ENCODE assay signal across 14 cellular contexts in the genomic region with DNA sequence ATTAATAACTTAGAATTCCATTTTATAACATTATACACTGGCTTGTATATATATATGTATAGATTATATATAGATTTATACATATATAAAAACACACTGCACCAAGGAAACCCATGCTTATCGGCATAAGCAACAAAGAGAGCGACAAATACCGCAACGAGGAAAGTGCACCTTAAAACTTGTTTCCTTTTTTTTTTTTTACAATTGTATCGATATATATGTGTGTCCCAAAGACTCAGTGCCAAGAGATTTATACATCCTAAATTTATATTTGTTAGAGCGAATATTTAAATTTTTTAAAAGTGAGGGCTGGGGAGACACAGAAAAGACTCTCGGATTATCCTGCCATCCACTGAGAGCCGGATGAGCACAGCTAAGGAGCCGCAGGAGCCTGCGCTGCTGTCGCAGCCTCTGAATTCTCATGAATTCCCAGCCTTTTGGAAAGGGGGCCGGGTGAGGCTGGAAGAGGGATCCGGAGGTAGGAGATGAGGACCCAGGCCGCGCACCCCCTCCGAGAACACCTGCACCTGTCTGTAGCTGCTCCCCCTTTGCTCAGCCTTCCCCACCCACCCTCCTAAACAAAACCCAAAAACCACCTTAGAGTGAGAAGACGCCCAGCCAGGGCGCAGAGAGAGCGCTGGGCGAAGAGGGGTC. TPM values are rescaled to one million over a fixed set of nuclear protein-coding genes. Genes with fewer than 3 reads are reported as not detected.
A peak's percentile ranks its signal among the peaks of the same experiment; 100 is the strongest.
DNase-seq lines count a peak whose midpoint lies in the region; ATAC-seq and TF ChIP-seq lines count a peak whose summit lies in the region.
"Had no signal": no experiment of that assay in that cellular context is flagged by ENCODE, and none has a peak within 500 bp of the region (broad histone marks: within the 10 kb centered on the region; RNA-seq: fewer than 3 reads in every experiment).

No MANE protein-coding gene starts in this region.

- peaks cover 37% of the 10 kb centered on the region for H3K27me3 ChIP-seq in vagina
- H3K27me3 ChIP-seq: SJSA1 had no signal

- ATAC-seq in stimulated activated naive CD8-positive, alpha-beta T cell treated with anti-CD3 and anti-CD28 coated beads, Interleukin-15, Interleukin-2, amounts not matched to agents 100 U/mL and 50 U/mL, for 24 hours = no peak
- no peak for ATAC-seq in GM18907 (IDR thresholded peaks at IDR 0.05; ENCODE audit: unreplicated experiment)
- ATAC-seq: CD8-positive, alpha-beta T cell had no signal

- H3K4me3 Mint-ChIP-seq in stimulated activated naive CD8-positive, alpha-beta T cell treated with anti-CD3 and anti-CD28 coated beads, Interleukin-15, Interleukin-2, amounts not matched to agents 100 ng/mL and 50 ng/mL, for 24 hours = peak overlapping the region; percentile 48
- H3K4me3 Mint-ChIP-seq in nephron progenitor cell = peak overlapping the region; percentile 59
- H3K4me3 Mint-ChIP-seq: CD8-positive, alpha-beta T cell had no signal

- peaks cover 6% of the 10 kb centered on the region for H3K9me3 Mint-ChIP-seq in stimulated activated naive CD8-positive, alpha-beta T cell treated with anti-CD3 and anti-CD28 coated beads, Interleukin-15, Interleukin-2, amounts not matched to agents 100 ng/mL and 50 ng/mL, for 24 hours
- peaks cover 14% of the 10 kb centered on the region for H3K9me3 Mint-ChIP-seq in nephron progenitor cell
- H3K9me3 Mint-ChIP-seq: CD8-positive, alpha-beta T cell had no signal

- peaks cover 44% of the 10 kb centered on the region for H3K4me1 Mint-ChIP-seq in stimulated activated naive CD8-positive, alpha-beta T cell treated with anti-CD3 and anti-CD28 coated beads, Interleukin-15, Interleukin-2, amounts not matched to agents 100 ng/mL and 50 ng/mL, for 24 hours (ENCODE audit: low read depth)
- H3K4me1 Mint-ChIP-seq in nephron progenitor cell = peaks cover 30% of the 10 kb centered on the region

- no peaks in the 10 kb centered on the region for H3K36me3 Mint-ChIP-seq in stimulated activated naive CD8-positive, alpha-beta T cell treated with anti-CD3 and anti-CD28 coated beads, Interleukin-15, Interleukin-2, amounts not matched to agents 100 ng/mL and 50 ng/mL, for 24 hours (ENCODE audit: low read depth)
- no peaks in the 10 kb centered on the region for H3K36me3 Mint-ChIP-seq in nephron progenitor cell (ENCODE audit: low read depth)
- H3K36me3 Mint-ChIP-seq: CD8-positive, alpha-beta T cell had no signal

- TF ChIP-seq CTCF in coronary artery (IDR thresholded peaks at IDR 0.05) (no peak), nephron progenitor cell (IDR thresholded peaks at IDR 0.05) (no peak), vagina (IDR thresholded peaks at IDR 0.05) (no peak)

- H3K4me1 ChIP-seq in vagina = peaks cover 42% of the 10 kb centered on the region

- H3K4me3 ChIP-seq in coronary artery (peak overlapping the region; percentile 61), vagina (peak overlapping the region; percentile 1 to 48)
- H3K4me3 ChIP-seq: SJSA1 had no signal

- H3K27me3 Mint-ChIP-seq in stimulated activated naive CD8-positive, alpha-beta T cell treated with anti-CD3 and anti-CD28 coated beads, Interleukin-15, Interleukin-2, amounts not matched to agents 100 ng/mL and 50 ng/mL, for 24 hours = peaks cover 76% of the 10 kb centered on the region
- H3K27me3 Mint-ChIP-seq in nephron progenitor cell (ENCODE audit: low read depth, poor library complexity) = peaks cover 97% of the 10 kb centered on the region

- intact Hi-C loops in vagina (cut with DNase I) = no loop called here

- no peak for DNase-seq in stimulated activated naive CD8-positive, alpha-beta T cell treated with anti-CD3 and anti-CD28 coated beads, Interleukin-15, Interleukin-2, amounts not matched to agents 100 U/mL and 50 U/mL, for 24 hours
- no peak for DNase-seq in coronary artery (ENCODE audit: low spot score)
- no peak for DNase-seq in nephron progenitor cell
- DNase-seq in vagina (ENCODE audit: extremely low spot score in 2 of 2) = no peak
- DNase-seq in NK-92 treated with Interleukin-12 subunit alpha and Interleukin-12 subunit beta, amount 100 ng/mL, for 24 hours (lab: John Stamatoyannopoulos, UW) = no peak
- no peak for DNase-seq in hepatic stellate cell (ENCODE audit: low spot score)
- DNase-seq: activated naive CD4-positive, alpha-beta T cell; CD8-positive, alpha-beta T cell; stimulated activated CD4-positive, alpha-beta T cell treated with anti-CD3 and anti-CD28 coated beads, Interleukin-12 subunit alpha, Interleukin-12 subunit beta, amount 100 ng/mL, for 4 hours had no signal

- no peak for TF ChIP-seq POLR2A in vagina (IDR thresholded peaks at IDR 0.05)

- no peak overlapping the region for H3K27ac ChIP-seq in coronary artery
- H3K27ac ChIP-seq in vagina = no peak overlapping the region
- H3K27ac ChIP-seq: SJSA1 had no signal

- H3K36me3 ChIP-seq in vagina = no peaks in the 10 kb centered on the region

- H3K9me3 ChIP-seq in vagina = no peaks in the 10 kb centered on the region

- H3K27ac Mint-ChIP-seq in stimulated activated naive CD8-positive, alpha-beta T cell treated with anti-CD3 and anti-CD28 coated beads, Interleukin-15, Interleukin-2, amounts not matched to agents 100 ng/mL and 50 ng/mL, for 24 hours = peak overlapping the region; percentile 36
- H3K27ac Mint-ChIP-seq in nephron progenitor cell = no peak overlapping the region
- H3K27ac Mint-ChIP-seq: CD8-positive, alpha-beta T cell had no signal

RNA-seq across cellular contexts. Expression of a gene that starts 5.2 kb away (rescaled TPM):
- total RNA-seq in vagina = not detected
- total RNA-seq: CD8-positive, alpha-beta T cell; dermis microvascular lymphatic vessel endothelial cell; glomerular endothelial cell had no signal
